ENCODE assay signal across 1 cellular context in genomic region chr20:62727584-62728027, GRCh38.
TF ChIP-seq lines count a peak whose summit lies in the region.

No MANE protein-coding gene starts in this region.

TF ChIP-seq in HCT116, 20 proteins besides CTCF, POLR2A, EP300 and RAD21:
- TF ChIP-seq, protein P1, sequence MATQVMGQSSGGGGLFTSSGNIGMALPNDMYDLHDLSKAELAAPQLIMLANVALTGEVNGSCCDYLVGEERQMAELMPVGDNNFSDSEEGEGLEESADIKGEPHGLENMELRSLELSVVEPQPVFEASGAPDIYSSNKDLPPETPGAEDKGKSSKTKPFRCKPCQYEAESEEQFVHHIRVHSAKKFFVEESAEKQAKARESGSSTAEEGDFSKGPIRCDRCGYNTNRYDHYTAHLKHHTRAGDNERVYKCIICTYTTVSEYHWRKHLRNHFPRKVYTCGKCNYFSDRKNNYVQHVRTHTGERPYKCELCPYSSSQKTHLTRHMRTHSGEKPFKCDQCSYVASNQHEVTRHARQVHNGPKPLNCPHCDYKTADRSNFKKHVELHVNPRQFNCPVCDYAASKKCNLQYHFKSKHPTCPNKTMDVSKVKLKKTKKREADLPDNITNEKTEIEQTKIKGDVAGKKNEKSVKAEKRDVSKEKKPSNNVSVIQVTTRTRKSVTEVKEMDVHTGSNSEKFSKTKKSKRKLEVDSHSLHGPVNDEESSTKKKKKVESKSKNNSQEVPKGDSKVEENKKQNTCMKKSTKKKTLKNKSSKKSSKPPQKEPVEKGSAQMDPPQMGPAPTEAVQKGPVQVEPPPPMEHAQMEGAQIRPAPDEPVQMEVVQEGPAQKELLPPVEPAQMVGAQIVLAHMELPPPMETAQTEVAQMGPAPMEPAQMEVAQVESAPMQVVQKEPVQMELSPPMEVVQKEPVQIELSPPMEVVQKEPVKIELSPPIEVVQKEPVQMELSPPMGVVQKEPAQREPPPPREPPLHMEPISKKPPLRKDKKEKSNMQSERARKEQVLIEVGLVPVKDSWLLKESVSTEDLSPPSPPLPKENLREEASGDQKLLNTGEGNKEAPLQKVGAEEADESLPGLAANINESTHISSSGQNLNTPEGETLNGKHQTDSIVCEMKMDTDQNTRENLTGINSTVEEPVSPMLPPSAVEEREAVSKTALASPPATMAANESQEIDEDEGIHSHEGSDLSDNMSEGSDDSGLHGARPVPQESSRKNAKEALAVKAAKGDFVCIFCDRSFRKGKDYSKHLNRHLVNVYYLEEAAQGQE (IDR thresholded peaks at IDR 0.05; ENCODE audit: low read depth): no peak
